In genomic region chr6:72367439-72367838, GRCh38 we compare ENCODE assay signal across 30 cellular contexts.
DNase-seq lines count a peak whose midpoint lies in the region; ATAC-seq, FAIRE-seq and TF ChIP-seq lines count a peak whose summit lies in the region.
"Had no signal": no experiment of that assay in that cellular context is flagged by ENCODE, and none has a peak within 500 bp of the region (broad histone marks: within the 10 kb centered on the region; RNA-seq: fewer than 3 reads in every experiment).

No MANE protein-coding gene starts in this region.

- no peak for TF ChIP-seq CTCF in esophagus muscularis mucosa (IDR thresholded peaks at IDR 0.05)

- peak overlapping the region; percentile 15 to 37 (median 28) for H3K4me3 ChIP-seq in esophagus muscularis mucosa
- H3K4me3 ChIP-seq: Peyer's patch, SK-N-MC had no signal

- no peaks in the 10 kb centered on the region for H3K36me3 Mint-ChIP-seq in T-cell

- CTCF ChIA-PET in T-cell (lab: Charles Lee): no interaction called here

- H3K27ac ChIP-seq in esophagus muscularis mucosa (replicated peaks in 1 of 4) (peak overlapping the region in 2 of 4 donors; percentile 13 to 70), substantia nigra (ENCODE audit: low read depth, low read length, poor library complexity, severe bottlenecking) (no peak overlapping the region)
- H3K27ac ChIP-seq: HL-60, KMS-11, Peyer's patch, SK-N-MC had no signal

- no peak for TF ChIP-seq EP300 in esophagus muscularis mucosa (IDR thresholded peaks at IDR 0.05)

- DNase-seq in esophagus muscularis mucosa (ENCODE audit: extremely low spot score) (no peak), substantia nigra (lab: John Stamatoyannopoulos, UW) (no peak), urothelium cell line (ENCODE audit: low spot score) (no peak), T-cell (no peak)
- DNase-seq: 8988T, ACHN, BE2C, Calu3, DMS79 treated with DMSO at 0.1 percent for 48 hours, GF-D8, HCEC 1CT, NCI-H1048, NCI-H1417, NCI-H1694, NCI-H2029 treated with DMSO at 0.1 percent for 48 hours, NCI-H2227 treated with DMSO at 0.1 percent for 48 hours, NCI-H510A, NCI-H69, Peyer's patch, SIG-M5 had no signal

- no peak overlapping the region for H3K27ac Mint-ChIP-seq in T-cell
- H3K27ac Mint-ChIP-seq: IgD-negative memory B cell; T-helper 1 cell treated with Interleukin-12 subunit alpha and Interleukin-12 subunit beta and Interleukin-4 antibody, amounts not matched to agents 30 μg/mL and 1 μg/mL, for 36 hours had no signal

- no peak for FAIRE-seq in urothelium cell line (lab: Jason Lieb, UNC)
- FAIRE-seq: H1 had no signal

- H3K4me1 ChIP-seq in esophagus muscularis mucosa: peaks cover 0 to 44% (median 20%) of the 10 kb centered on the region in 4 donors
- H3K4me1 ChIP-seq: BE2C, Peyer's patch had no signal

- H3K9me3 ChIP-seq in esophagus muscularis mucosa: no peaks in the 10 kb centered on the region
- H3K9me3 ChIP-seq: BE2C, Peyer's patch had no signal

- H3K9me3 Mint-ChIP-seq in T-cell: no peaks in the 10 kb centered on the region
- H3K9me3 Mint-ChIP-seq: IgD-negative memory B cell; T-helper 1 cell treated with Interleukin-12 subunit alpha and Interleukin-12 subunit beta and Interleukin-4 antibody, amounts not matched to agents 30 μg/mL and 1 μg/mL, for 36 hours had no signal

- H3K4me1 Mint-ChIP-seq in T-cell: no peaks in the 10 kb centered on the region

- POLR2A ChIA-PET in T-cell (lab: Charles Lee): no interaction called here

- H3K4me3 Mint-ChIP-seq in T-cell: no peak overlapping the region
- H3K4me3 Mint-ChIP-seq: IgD-negative memory B cell; T-helper 1 cell treated with Interleukin-12 subunit alpha and Interleukin-12 subunit beta and Interleukin-4 antibody, amounts not matched to agents 30 μg/mL and 1 μg/mL, for 36 hours had no signal

- ATAC-seq in GM18502 (IDR thresholded peaks at IDR 0.05; ENCODE audit: poor library complexity, unreplicated experiment) (peak; percentile 43), GM21529 (IDR thresholded peaks at IDR 0.05; ENCODE audit: unreplicated experiment) (peak; percentile 43), HG03045 (IDR thresholded peaks at IDR 0.05; ENCODE audit: unreplicated experiment) (peak; percentile 45), GM18519 (IDR thresholded peaks at IDR 0.05; ENCODE audit: low FRiP score, unreplicated experiment) (no peak), T-cell (replicated peaks in 1 of 4) (no peak)

- H3K27me3 ChIP-seq in esophagus muscularis mucosa: no peaks in the 10 kb centered on the region
- H3K27me3 ChIP-seq: BE2C, Peyer's patch had no signal

- intact Hi-C loops in esophagus muscularis mucosa (cut with DNase I): no loop called here

- peaks cover 13 to 14% of the 10 kb centered on the region in 2 donors for H3K27me3 Mint-ChIP-seq in T-cell

- no peak for TF ChIP-seq POLR2A in esophagus muscularis mucosa (IDR thresholded peaks at IDR 0.05; ENCODE audit: low read depth)

- H3K36me3 ChIP-seq in esophagus muscularis mucosa: no peaks in the 10 kb centered on the region
- H3K36me3 ChIP-seq: BE2C, Peyer's patch had no signal

Comparison
In these comparisons a context has a peak if more than half of its experiments do, and no peak if none do; other contexts are left out.
1. ATAC-seq: peak in GM18502 (single experiment), GM21529 (single experiment) and HG03045 (single experiment); none in GM18519 (single experiment) and T-cell (0 of 4).